ENCODE assay signal across 22 cellular contexts in genomic region chr2:88201811-88202169, GRCh38. TPM values are rescaled to one million over a fixed set of nuclear protein-coding genes. Genes with fewer than 3 reads are reported as not detected.
"Had no signal": no experiment of that assay in that cellular context is flagged by ENCODE, and none has a peak within 500 bp of the region (broad histone marks: within the 10 kb centered on the region; RNA-seq: fewer than 3 reads in every experiment).

No MANE protein-coding gene starts in this region.

- H3K4me3 Mint-ChIP-seq: activated naive CD4-positive, alpha-beta T cell treated with anti-CD3 and anti-CD28 coated beads for 36 hours; activated T-cell treated with anti-CD3 and anti-CD28 coated beads, Interleukin-2, amount 50 U/mL, for 4 hours; stimulated activated naive B cell treated with anti-CD40 and anti-IgM and Interleukin-4, amounts not matched to agents 10 μg/mL and 1 μg/mL and 100 μg/mL, for 72 hours had no signal

- H3K9me3 Mint-ChIP-seq: activated naive CD4-positive, alpha-beta T cell treated with anti-CD3 and anti-CD28 coated beads for 36 hours; activated T-cell treated with anti-CD3 and anti-CD28 coated beads, Interleukin-2, amount 50 U/mL, for 4 hours; activated T-helper 2 cell treated with anti-CD3 and anti-CD28 coated beads, Interferon-gamma antibody, Interleukin-2, Interleukin-4, amounts not matched to agents 10 μg/mL and 5 μg/mL and 100 μg/mL, durations not matched to agents 14 hours and 24 hours and 36 hours had no signal

- H3K36me3 Mint-ChIP-seq: stimulated activated naive B cell treated with anti-CD40 and anti-IgM and Interleukin-4, amounts not matched to agents 10 μg/mL and 1 μg/mL and 100 μg/mL, for 72 hours had no signal

- H3K9me3 ChIP-seq: adrenal gland, ascending aorta, transverse colon, uterus had no signal

- H3K36me3 ChIP-seq: adrenal gland, ascending aorta, brain microvascular endothelial cell, transverse colon, uterus had no signal

- H3K27ac ChIP-seq: adrenal gland, ascending aorta, brain microvascular endothelial cell, foreskin keratinocyte, transverse colon, uterus had no signal

- DNase-seq: activated CD8-positive, alpha-beta memory T cell treated with anti-CD3 and anti-CD28 coated beads, Interleukin-2, amount 50 U/mL, for 48 hours; activated naive CD4-positive, alpha-beta T cell treated with anti-CD3 and anti-CD28 coated beads for 36 hours; activated T-cell treated with anti-CD3 and anti-CD28 coated beads, Interleukin-2, amount 50 U/mL, for 4 hours; adrenal gland; brain microvascular endothelial cell; caudate nucleus; dermis blood vessel endothelial cell; effector CD8-positive, alpha-beta T cell; foreskin keratinocyte; naive thymus-derived CD8-positive, alpha-beta T cell; retina; stimulated activated CD4-positive, alpha-beta T cell treated with anti-CD3 and anti-CD28 coated beads, Interleukin-2, amount 100 ng/mL, for 48 hours; stimulated activated CD8-positive, alpha-beta memory T cell treated with anti-CD3 and anti-CD28 coated beads, Interleukin-4, amount 100 ng/mL, for 48 hours; stimulated activated naive B cell treated with anti-CD40 and anti-IgM and Interleukin-4, amounts not matched to agents 10 μg/mL and 1 μg/mL and 100 μg/mL, for 72 hours; transverse colon; uterus had no signal

- H3K4me1 ChIP-seq: uterus had no signal

- H3K27ac Mint-ChIP-seq: activated naive CD4-positive, alpha-beta T cell treated with anti-CD3 and anti-CD28 coated beads for 36 hours; activated T-helper 2 cell treated with anti-CD3 and anti-CD28 coated beads, Interferon-gamma antibody, Interleukin-2, Interleukin-4, amounts not matched to agents 10 μg/mL and 5 μg/mL and 100 μg/mL, durations not matched to agents 14 hours and 24 hours and 36 hours; progenitor cell of endocrine pancreas; stimulated activated naive B cell treated with anti-CD40 and anti-IgM and Interleukin-4, amounts not matched to agents 10 μg/mL and 1 μg/mL and 100 μg/mL, for 72 hours had no signal

- ATAC-seq: activated T-cell treated with anti-CD3 and anti-CD28 coated beads, Interleukin-2, amount 50 U/mL, for 4 hours; foreskin keratinocyte; left lobe of liver; naive thymus-derived CD8-positive, alpha-beta T cell had no signal

- H3K4me3 ChIP-seq: adrenal gland, ascending aorta, lung, transverse colon, uterus had no signal

RNA-seq across cellular contexts. Expression of gene THNSL2, which starts 31.6 kb away (rescaled TPM):
- total RNA-seq: glomerular endothelial cell had no signal
